In the genomic region with DNA sequence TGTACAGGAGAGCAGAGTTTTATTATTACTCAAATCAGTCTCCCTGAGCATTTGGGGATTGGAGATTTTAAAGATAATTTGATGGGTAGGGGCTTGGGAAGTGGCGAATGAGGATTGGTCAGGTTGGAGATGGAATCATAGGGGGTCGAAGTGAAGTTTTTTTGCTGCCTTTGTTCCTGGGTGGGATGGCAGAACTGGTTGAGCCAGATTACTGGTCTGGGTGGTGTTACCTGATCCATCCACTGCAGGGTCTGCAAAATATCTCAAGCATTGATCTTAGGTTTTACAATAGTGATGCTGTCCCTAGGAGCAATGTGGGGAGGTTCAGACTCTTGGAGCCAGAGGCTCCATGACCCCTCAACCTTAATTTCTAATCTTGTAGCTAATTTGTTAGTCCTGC, we compare ENCODE assay signal across 23 cellular contexts.
"Had no signal": no experiment of that assay in that cellular context is flagged by ENCODE, and none has a peak within 500 bp of the region (broad histone marks: within the 10 kb centered on the region; RNA-seq: fewer than 3 reads in every experiment).

No MANE protein-coding gene starts in this region.

- H3K9me3 Mint-ChIP-seq: immature natural killer cell; natural killer cell; stimulated activated effector memory CD8-positive, alpha-beta T cell treated with anti-CD3 and anti-CD28 coated beads, Interleukin-12 subunit alpha, Interleukin-12 subunit beta, amount 100 ng/mL, for 72 hours; stimulated activated naive CD8-positive, alpha-beta T cell treated with anti-CD3 and anti-CD28 coated beads, Interleukin-15, Interleukin-2, amounts not matched to agents 100 ng/mL and 50 ng/mL, for 24 hours had no signal

- H3K79me2 ChIP-seq: hepatocyte had no signal

- H3K27me3 ChIP-seq: hepatocyte, ovary, suprapubic skin, tibial artery, upper lobe of left lung, vagina had no signal

- H3K36me3 Mint-ChIP-seq: naive B cell, natural killer cell had no signal

- H3K4me3 ChIP-seq: hepatocyte, left ventricle myocardium inferior, lung, ovary, prostate gland, skin epidermis, suprapubic skin, thoracic aorta, tibial artery, upper lobe of left lung, vagina had no signal

- H3K27ac Mint-ChIP-seq: immature natural killer cell; mesothelial cell of epicardium; natural killer cell; stimulated activated effector memory CD8-positive, alpha-beta T cell treated with anti-CD3 and anti-CD28 coated beads, Interleukin-12 subunit alpha, Interleukin-12 subunit beta, amount 100 ng/mL, for 72 hours; stimulated activated naive CD8-positive, alpha-beta T cell treated with anti-CD3 and anti-CD28 coated beads, Interleukin-15, Interleukin-2, amounts not matched to agents 100 ng/mL and 50 ng/mL, for 24 hours had no signal

- DNase-seq: immature natural killer cell; left ventricle myocardium inferior; mesendoderm; naive B cell; natural killer cell; ovary; retina; right cardiac atrium; stimulated activated CD4-positive, alpha-beta T cell treated with anti-CD3 and anti-CD28 coated beads, Interleukin-4, amount 100 ng/mL, for 24 hours; stimulated activated naive CD4-positive, alpha-beta T cell; tibial artery; upper lobe of left lung had no signal

- H3K36me3 ChIP-seq: left ventricle myocardium inferior, ovary, prostate gland, suprapubic skin, thoracic aorta, tibial artery, upper lobe of left lung, vagina had no signal

- H3K27ac ChIP-seq: hepatocyte, left ventricle myocardium inferior, ovary, prostate gland, skin epidermis, suprapubic skin, thoracic aorta, tibial artery, upper lobe of left lung, vagina had no signal

- H3K4me3 Mint-ChIP-seq: immature natural killer cell; mesothelial cell of epicardium; naive B cell; natural killer cell; stimulated activated effector memory CD8-positive, alpha-beta T cell treated with anti-CD3 and anti-CD28 coated beads, Interleukin-12 subunit alpha, Interleukin-12 subunit beta, amount 100 ng/mL, for 72 hours; stimulated activated naive CD8-positive, alpha-beta T cell treated with anti-CD3 and anti-CD28 coated beads, Interleukin-15, Interleukin-2, amounts not matched to agents 100 ng/mL and 50 ng/mL, for 24 hours had no signal

- ATAC-seq: natural killer cell; right cardiac atrium; sciatic nerve; stimulated activated effector memory CD8-positive, alpha-beta T cell treated with anti-CD3 and anti-CD28 coated beads, Interleukin-12 subunit alpha, Interleukin-12 subunit beta, amount 100 ng/mL, for 72 hours had no signal

- H3K4me1 Mint-ChIP-seq: stimulated activated effector memory CD8-positive, alpha-beta T cell treated with anti-CD3 and anti-CD28 coated beads, Interleukin-12 subunit alpha, Interleukin-12 subunit beta, amount 100 ng/mL, for 72 hours had no signal

- H3K27me3 Mint-ChIP-seq: naive B cell; stimulated activated naive CD8-positive, alpha-beta T cell treated with anti-CD3 and anti-CD28 coated beads, Interleukin-15, Interleukin-2, amounts not matched to agents 100 ng/mL and 50 ng/mL, for 24 hours had no signal

- H2AFZ ChIP-seq: hepatocyte had no signal

- H3K4me1 ChIP-seq: left ventricle myocardium inferior, prostate gland, suprapubic skin, tibial artery, upper lobe of left lung, vagina had no signal

- H3K9me3 ChIP-seq: ovary, prostate gland, suprapubic skin, thoracic aorta, tibial artery, upper lobe of left lung, vagina had no signal

- H3K4me2 ChIP-seq: hepatocyte had no signal
